In the genomic region with DNA sequence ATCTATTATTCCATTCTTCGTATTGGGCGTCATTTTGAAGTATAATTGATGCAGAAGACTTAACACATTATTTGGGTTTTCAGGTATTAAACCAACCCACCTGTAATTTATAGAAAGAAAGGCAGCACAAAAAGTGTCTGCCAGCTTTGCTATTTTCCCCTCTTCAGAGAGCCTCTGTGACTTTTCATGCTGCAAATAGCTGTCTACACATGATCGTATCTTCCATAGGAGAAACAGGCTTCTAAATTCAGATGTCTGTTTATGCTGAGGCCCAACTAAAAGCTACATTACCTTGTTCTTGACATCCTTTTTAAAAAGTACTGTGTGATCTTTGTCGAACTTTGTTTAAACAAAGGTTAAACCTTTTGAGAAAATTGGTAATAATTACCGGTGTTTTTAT, we compare ENCODE assay signal across 12 cellular contexts. TPM values are rescaled to one million over a fixed set of nuclear protein-coding genes. Genes with fewer than 3 reads are reported as not detected.
A peak's percentile ranks its signal among the peaks of the same experiment; 100 is the strongest.
DNase-seq lines count a peak whose midpoint lies in the region; ATAC-seq and TF ChIP-seq lines count a peak whose summit lies in the region.
"Had no signal": no experiment of that assay in that cellular context is flagged by ENCODE, and none has a peak within 500 bp of the region (broad histone marks: within the 10 kb centered on the region; RNA-seq: fewer than 3 reads in every experiment).

No MANE protein-coding gene starts in this region.

- H3K9me3 ChIP-seq in left ventricle myocardium inferior (replicated peaks), result no peaks in the 10 kb centered on the region
- H3K9me3 ChIP-seq in mucosa of rectum (ENCODE audit: control insufficient read depth in 2 of 2, low read length in 2 of 2), result no peaks in the 10 kb centered on the region

- H3K4me1 ChIP-seq in left ventricle myocardium inferior (peaks cover 19% of the 10 kb centered on the region), mucosa of rectum (ENCODE audit: control insufficient read depth in 2 of 2, insufficient read depth in 2 of 2, low read length in 2 of 2) (peaks cover 19 to 54% of the 10 kb centered on the region in 2 donors)

- H3K27me3 ChIP-seq in left ventricle myocardium inferior (ENCODE audit: low read depth), result no peaks in the 10 kb centered on the region
- no peaks in the 10 kb centered on the region for H3K27me3 ChIP-seq in mucosa of rectum (ENCODE audit: control insufficient read depth in 2 of 2, insufficient read depth in 2 of 2, low read length in 2 of 2)

- H3K4me3 ChIP-seq in left ventricle myocardium inferior, result no peak overlapping the region
- H3K4me3 ChIP-seq in mucosa of rectum (ENCODE audit: low read length in 2 of 2), result no peak overlapping the region

- no peak for DNase-seq in left ventricle myocardium inferior
- no peak for DNase-seq in left ventricle myocardium superior
- no peak for DNase-seq in epithelial cell of prostate (ENCODE audit: low read depth, low spot score)
- DNase-seq in inferior parietal cortex (ENCODE audit: extremely low spot score), result no peak
- DNase-seq: CD4-positive, alpha-beta T cell; COR-L47; EL; GOT3; H9 had no signal

- H3K36me3 ChIP-seq in left ventricle myocardium inferior (no peaks in the 10 kb centered on the region), mucosa of rectum (ENCODE audit: control insufficient read depth in 2 of 2, insufficient read depth in 2 of 2, low read length in 2 of 2) (no peaks in the 10 kb centered on the region)

- ATAC-seq in left ventricle myocardium superior (no peak), GM18870 (IDR thresholded peaks at IDR 0.05; ENCODE audit: unreplicated experiment) (no peak), GM19395 (IDR thresholded peaks at IDR 0.05; ENCODE audit: unreplicated experiment) (no peak)

- no peak overlapping the region for H3K9ac ChIP-seq in mucosa of rectum (ENCODE audit: low read depth in 1 of 2, low read length in 2 of 2)

- H3K27ac ChIP-seq in left ventricle myocardium inferior (replicated peaks) (peak overlapping the region; percentile 48), epithelial cell of prostate (peak overlapping the region; percentile 62), mucosa of rectum (ENCODE audit: low read depth in 2 of 2, low read length in 2 of 2) (peak overlapping the region; percentile 74 to 79)

- TF ChIP-seq CTCF in left ventricle myocardium inferior (IDR thresholded peaks at IDR 0.05; ENCODE audit: borderline replicate concordance), result no peak

- intact Hi-C loops in left ventricle myocardium inferior (cut with micrococcal nuclease), result no loop called here
- intact Hi-C loops in left ventricle myocardium superior (cut with micrococcal nuclease), result no loop called here

RNA-seq across cellular contexts. Expression of a gene that starts 5.0 kb away (rescaled TPM):
- total RNA-seq in left ventricle myocardium inferior, result 0.44 TPM
- total RNA-seq in left ventricle myocardium superior, result 0.92 TPM
- total RNA-seq: H9 had no signal

RNA-seq across cellular contexts. Expression of a gene that starts 10.0 kb away (rescaled TPM):
- total RNA-seq in left ventricle myocardium inferior, result 377 TPM
- total RNA-seq in left ventricle myocardium superior, result 333 TPM

RNA-seq across cellular contexts. Expression of a gene that starts 41.2 kb away (rescaled TPM):
- total RNA-seq in left ventricle myocardium inferior (0.41 TPM), left ventricle myocardium superior (0.17 TPM)
- total RNA-seq: H9 had no signal
